Comparison of ENCODE assay signal across 34 cellular contexts in the genomic region with DNA sequence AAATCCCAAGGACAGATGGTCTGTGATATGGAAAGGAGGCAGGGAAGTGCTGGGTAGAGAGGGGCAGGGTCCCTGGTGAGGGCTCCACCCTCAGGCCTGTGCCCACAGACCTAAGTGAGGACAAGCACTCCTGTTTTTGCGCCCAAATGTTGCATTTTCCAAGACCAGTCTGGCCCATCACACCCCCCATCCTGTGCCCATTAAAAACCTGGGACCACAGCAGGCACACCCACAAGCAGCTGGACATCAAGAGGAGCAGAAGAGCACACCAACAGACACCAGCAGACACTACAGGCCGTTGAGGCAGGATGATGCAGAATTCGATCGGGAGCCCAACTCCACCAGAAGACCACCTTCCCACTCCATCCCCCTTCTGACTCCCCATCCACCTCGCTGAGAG.
"Had no signal": no experiment of that assay in that cellular context is flagged by ENCODE, and none has a peak within 500 bp of the region (broad histone marks: within the 10 kb centered on the region; RNA-seq: fewer than 3 reads in every experiment).

No MANE protein-coding gene starts in this region.

- H3K36me3 ChIP-seq: adrenal gland, brain microvascular endothelial cell, breast epithelium had no signal

- H3K27me3 ChIP-seq: adrenal gland, body of pancreas, brain microvascular endothelial cell, breast epithelium had no signal

- H3K4me1 ChIP-seq: adrenal gland, body of pancreas, breast epithelium had no signal

- FAIRE-seq: astrocyte, TTC549 had no signal

- DNase-seq: activated B cell treated with CpG ODN at 0.5 μM for 24 hours; activated CD4-positive, alpha-beta memory T cell treated with anti-CD3 and anti-CD28 coated beads for 36 hours; activated CD4-positive, alpha-beta T cell treated with anti-CD3 and anti-CD28 coated beads for 4 hours; activated CD4-positive, alpha-beta T cell treated with anti-CD3 and anti-CD28 coated beads, Interleukin-2, amount 10 ng/mL, durations not matched to agents 24 days and 14 days; activated CD4-positive, alpha-beta T cell treated with anti-CD3 and anti-CD28 coated beads, Interleukin-2, amount 50 U/mL, for 1 hour; activated CD4-positive, alpha-beta T cell treated with anti-CD3 and anti-CD28 coated beads, Interleukin-2, amount 50 U/mL, for 4 hours; activated CD4-positive, CD25-positive, alpha-beta regulatory T cell treated with anti-CD3 and anti-CD28 coated beads, Interleukin-2, amount 50 U/mL, for 72 hours; activated CD8-positive, alpha-beta memory T cell treated with anti-CD3 and anti-CD28 coated beads, Interleukin-2, amount 50 U/mL, for 4 hours; activated CD8-positive, alpha-beta T cell treated with anti-CD3 and anti-CD28 coated beads for 36 hours; activated effector memory CD4-positive, alpha-beta T cell treated with anti-CD3 and anti-CD28 coated beads, Interleukin-2, amount 50 U/mL, for 16 hours; activated gamma-delta T cell treated with Interleukin-2 at 50 U/mL for 16 hours; activated naive CD4-positive, alpha-beta T cell; activated naive CD4-positive, alpha-beta T cell treated with anti-CD3 and anti-CD28 coated beads for 36 hours; activated naive CD4-positive, alpha-beta T cell treated with anti-CD3 and anti-CD28 coated beads, Interleukin-2, amount 50 U/mL, for 16 hours; activated naive CD8-positive, alpha-beta T cell treated with anti-CD3 and anti-CD28 coated beads for 36 hours; activated T-cell treated with anti-CD3 and anti-CD28 coated beads for 4 hours; activated T-cell treated with anti-CD3 and anti-CD28 coated beads, Interleukin-2, amount 50 U/mL, for 1 hour; activated T-cell treated with anti-CD3 and anti-CD28 coated beads, Interleukin-2, amount 50 U/mL, for 4 hours; activated T-cell treated with anti-CD3 and anti-CD28 coated beads, Interleukin-2, amount 50 U/mL, for 72 hours; adrenal gland; amniotic stem cell; aorta; body of pancreas; brain microvascular endothelial cell; central memory CD4-positive, alpha-beta T cell; T-helper 1 cell; T-helper 2 cell; T-helper 9 cell had no signal

- ATAC-seq: activated CD8-positive, alpha-beta T cell treated with anti-CD3 and anti-CD28 coated beads for 36 hours; activated naive CD4-positive, alpha-beta T cell treated with anti-CD3 and anti-CD28 coated beads, Interleukin-2, amount 50 U/mL, for 72 hours; activated T-cell treated with anti-CD3 and anti-CD28 coated beads, Interleukin-2, amount 50 U/mL, for 4 hours; activated T-cell treated with anti-CD3 and anti-CD28 coated beads, Interleukin-2, amount 50 U/mL, for 72 hours; activated T-helper 17 cell treated with anti-CD3 and anti-CD28 coated beads, Interleukin-2, amount 50 U/mL, for 72 hours; body of pancreas had no signal

- H3K27ac ChIP-seq: adrenal gland, body of pancreas, brain microvascular endothelial cell, breast epithelium, VCaP had no signal

- H3K4me3 ChIP-seq: adrenal gland, body of pancreas, breast epithelium had no signal

- H3K9me3 ChIP-seq: adrenal gland, body of pancreas had no signal
